8 cellular contexts compared by ENCODE assay signal in genomic region chr1:110034040-110034450, GRCh38. TPM values are rescaled to one million over a fixed set of nuclear protein-coding genes. Genes with fewer than 3 reads are reported as not detected.
DNase-seq lines count a peak whose midpoint lies in the region; ATAC-seq and TF ChIP-seq lines count a peak whose summit lies in the region.

No MANE protein-coding gene starts in this region.

- H3K36me3 ChIP-seq in BLaER1 treated with 17β-estradiol and CSF1 and Interleukin-3, amounts not matched to agents 10 nM and 100 nM, result peaks cover 21 to 33% (median 25%) of the 10 kb centered on the region in 11 experiments
- H3K36me3 ChIP-seq in MM.1S (replicated peaks; ENCODE audit: insufficient read depth, low read length) (no peaks in the 10 kb centered on the region), ectodermal cell (ENCODE audit: control insufficient read depth, insufficient read depth, low read length) (peaks cover 6% of the 10 kb centered on the region), neural progenitor cell (no peaks in the 10 kb centered on the region)

- 83 to 84% methylated on average over 4 of the region's 4 CpGs for WGBS in ectodermal cell, 2 experiments

- H3K4me1 Mint-ChIP-seq in neural progenitor cell, result peaks cover 33% of the 10 kb centered on the region

- no peaks in the 10 kb centered on the region for H3K9me2 ChIP-seq in MM.1S (replicated peaks; ENCODE audit: insufficient read depth, low read length)

- H3K9me3 Mint-ChIP-seq in neural progenitor cell, result no peaks in the 10 kb centered on the region

- peak overlapping the region; percentile 84 to 96 (median 92); a peak in 21 of 22 replicates for H3K27ac ChIP-seq in BLaER1 treated with 17β-estradiol and CSF1 and Interleukin-3, amounts not matched to agents 10 nM and 100 nM
- peak overlapping the region; percentile 41; the same call in 1 of the 2 replicates for H3K27ac ChIP-seq in MM.1S (ENCODE audit: low read length)
- H3K27ac ChIP-seq in ectodermal cell (ENCODE audit: insufficient read depth, low read depth, low read length, poor library complexity, severe bottlenecking), result no peak overlapping the region
- H3K27ac ChIP-seq in neural progenitor cell, result no peak overlapping the region

- H3K4me3 ChIP-seq in BLaER1 treated with 17β-estradiol and CSF1 and Interleukin-3, amounts not matched to agents 10 nM and 100 nM, result peak overlapping the region; percentile 84 to 98 (median 90)
- H3K4me3 ChIP-seq in MM.1S (ENCODE audit: low read length) (peak overlapping the region; percentile 74), ectodermal cell (ENCODE audit: insufficient read depth, low read depth, low read length) (peak overlapping the region; percentile 97), neural progenitor cell (peak overlapping the region; percentile 91)

- H4K20me1 ChIP-seq in BLaER1 treated with 17β-estradiol and CSF1 and Interleukin-3, amounts not matched to agents 10 nM and 100 nM, result peaks cover 0 to 40% (median 26%) of the 10 kb centered on the region in 11 experiments; a peak in 17 of 22 replicates
- no peaks in the 10 kb centered on the region for H4K20me1 ChIP-seq in MM.1S (ENCODE audit: insufficient read depth, low read length)
- peaks cover 29% of the 10 kb centered on the region for H4K20me1 ChIP-seq in neural progenitor cell (ENCODE audit: low read depth)

- no peak for ATAC-seq in left colon

- H3K27ac Mint-ChIP-seq in neural progenitor cell, result peak overlapping the region; percentile 87

- peaks cover 29 to 53% (median 41%) of the 10 kb centered on the region in 10 experiments for H3K4me1 ChIP-seq in BLaER1 treated with 17β-estradiol and CSF1 and Interleukin-3, amounts not matched to agents 10 nM and 100 nM
- 0 out of 2 replicates have a peak, but pooled peaks cover 3% of the 10 kb centered on the region for H3K4me1 ChIP-seq in MM.1S (ENCODE audit: low read length)
- no peaks in the 10 kb centered on the region for H3K4me1 ChIP-seq in ectodermal cell (ENCODE audit: control insufficient read depth, insufficient read depth, low read length)
- H3K4me1 ChIP-seq in neural progenitor cell, result peaks cover 9% of the 10 kb centered on the region

- TF ChIP-seq CTCF in MM.1S (IDR thresholded peaks at IDR 0.05; ENCODE audit: low read length) (no peak), neural progenitor cell (IDR thresholded peaks at IDR 0.05) (no peak)

- peak overlapping the region; percentile 96 for H3K4me3 Mint-ChIP-seq in neural progenitor cell

- H3F3A ChIP-seq in MM.1S (ENCODE audit: insufficient read depth, low read length), result no peaks in the 10 kb centered on the region
- peaks cover 14% of the 10 kb centered on the region for H3F3A ChIP-seq in neural progenitor cell (ENCODE audit: low read depth)

- H3K4me2 ChIP-seq in BLaER1 treated with 17β-estradiol and CSF1 and Interleukin-3, amounts not matched to agents 10 nM and 100 nM, result peak overlapping the region; percentile 51 to 78 (median 72)
- H3K4me2 ChIP-seq in MM.1S (ENCODE audit: low read depth, low read length) (peak overlapping the region; percentile 90), neural progenitor cell (peak overlapping the region; percentile 96)

- peak overlapping the region; percentile 81 for H2AFZ ChIP-seq in MM.1S (ENCODE audit: low read length)
- peak overlapping the region; percentile 70 for H2AFZ ChIP-seq in neural progenitor cell (replicated peaks)

- H3K36me3 Mint-ChIP-seq in neural progenitor cell, result peaks cover 14% of the 10 kb centered on the region

- H3K9ac ChIP-seq in BLaER1 treated with 17β-estradiol and CSF1 and Interleukin-3, amounts not matched to agents 10 nM and 100 nM, result peak overlapping the region; percentile 93 to 98 (median 95); a peak in 21 of 22 replicates
- peak overlapping the region; percentile 38 for H3K9ac ChIP-seq in MM.1S (ENCODE audit: low read length)
- no peak overlapping the region for H3K9ac ChIP-seq in neural progenitor cell

- H3K79me2 ChIP-seq in MM.1S (ENCODE audit: low read length) (peaks cover 18% of the 10 kb centered on the region), neural progenitor cell (ENCODE audit: low read depth) (peaks cover 31% of the 10 kb centered on the region)

- no peaks in the 10 kb centered on the region for H3K9me3 ChIP-seq in BLaER1 treated with 17β-estradiol and CSF1 and Interleukin-3, amounts not matched to agents 10 nM and 100 nM (replicated peaks in 1 of 11)
- no peaks in the 10 kb centered on the region for H3K9me3 ChIP-seq in MM.1S (replicated peaks; ENCODE audit: insufficient read depth, low read length)
- no peaks in the 10 kb centered on the region for H3K9me3 ChIP-seq in ectodermal cell (ENCODE audit: control insufficient read depth, low read length)
- H3K9me3 ChIP-seq in neural progenitor cell (ENCODE audit: low read depth), result no peaks in the 10 kb centered on the region

- no peaks in the 10 kb centered on the region for H3K27me3 Mint-ChIP-seq in neural progenitor cell (ENCODE audit: insufficient read depth, low read depth)

- intact Hi-C loops in left colon (cut with DNase I, micrococcal nuclease), result no loop called here

- DNase-seq in MM.1S (no peak), neural progenitor cell (ENCODE audit: low spot score) (no peak), NCI-H128 (lab: John Stamatoyannopoulos, UW; ENCODE audit: unreplicated experiment) (no peak), left colon (no peak), NCI-H774 (lab: John Stamatoyannopoulos, UW) (no peak)
- DNase-seq in stimulated activated CD4-positive, alpha-beta T cell treated with anti-CD3 and anti-CD28 coated beads, Interleukin-15, amount 100 ng/mL, for 24 hours, result no peak

- no peaks in the 10 kb centered on the region for H3K27me3 ChIP-seq in BLaER1 treated with 17β-estradiol and CSF1 and Interleukin-3, amounts not matched to agents 10 nM and 100 nM
- H3K27me3 ChIP-seq in MM.1S (replicated peaks; ENCODE audit: insufficient read depth, low read length) (no peaks in the 10 kb centered on the region), ectodermal cell (ENCODE audit: control insufficient read depth, insufficient read depth, low read length, poor library complexity, severe bottlenecking) (no peaks in the 10 kb centered on the region), neural progenitor cell (no peaks in the 10 kb centered on the region)

RNA-seq across cellular contexts. Expression of gene STRIP1, which starts 0.4 kb away (rescaled TPM):
- polyA plus RNA-seq in ectodermal cell (2013, experiment 1 of 4), result 64.3 TPM
- 65.0 TPM for polyA plus RNA-seq in ectodermal cell (2013, experiment 2 of 4)
- polyA plus RNA-seq in ectodermal cell (2013, experiment 3 of 4), result 52.7 TPM
- polyA plus RNA-seq in ectodermal cell (2013, experiment 4 of 4), result 59.1 TPM
- 55.0 and 67.5 TPM in 2 replicates for total RNA-seq in neural progenitor cell (ENCODE audit: low replicate concordance)
- total RNA-seq in left colon, result 10 to 100 TPM; 34.0 to 38.2 TPM

RNA-seq across cellular contexts. Expression of gene ALX3, which starts 36.4 kb away (rescaled TPM):
- polyA plus RNA-seq in ectodermal cell (2013, experiment 1 of 4), result not detected
- polyA plus RNA-seq in ectodermal cell (2013, experiment 2 of 4), result not detected
- polyA plus RNA-seq in ectodermal cell (2013, experiment 3 of 4), result 0.16 TPM
- polyA plus RNA-seq in ectodermal cell (2013, experiment 4 of 4), result not detected
- total RNA-seq in neural progenitor cell (ENCODE audit: low replicate concordance), result 1.1 TPM in 1 of 2 replicates, not detected in the other
- total RNA-seq in left colon, result not detected

RNA-seq across cellular contexts. Expression of gene AHCYL1, which starts 49.5 kb away (rescaled TPM):
- polyA plus RNA-seq in ectodermal cell (2013, experiment 1 of 4), result 92.9 TPM
- 116 TPM for polyA plus RNA-seq in ectodermal cell (2013, experiment 2 of 4)
- 92.7 TPM for polyA plus RNA-seq in ectodermal cell (2013, experiment 3 of 4)
- 98.4 TPM for polyA plus RNA-seq in ectodermal cell (2013, experiment 4 of 4)
- total RNA-seq in neural progenitor cell (ENCODE audit: low replicate concordance) (62.5 and 65.5 TPM in 2 replicates), left colon (10 to 100 TPM; 90.7 to 95.1 TPM)

Comparison
In these comparisons a context has a peak if more than half of its experiments do, and no peak if none do; other contexts are left out.
1. H3K27ac ChIP-seq: peak in BLaER1 treated with 17β-estradiol and CSF1 and Interleukin-3, amounts not matched to agents 10 nM and 100 nM (11 of 11) and MM.1S (single experiment); none in ectodermal cell (single experiment) and neural progenitor cell (single experiment).
2. Peak in every context shown above with its lines, with median percentiles within 50 percentile points of each other: H3K4me2 ChIP-seq and H3K4me3 ChIP-seq.